14 cellular contexts compared by ENCODE assay signal in genomic region chr2:62785216-62785615, GRCh38.
DNase-seq lines count a peak whose midpoint lies in the region; ATAC-seq and TF ChIP-seq lines count a peak whose summit lies in the region.
"Had no signal": no experiment of that assay in that cellular context is flagged by ENCODE, and none has a peak within 500 bp of the region (broad histone marks: within the 10 kb centered on the region; RNA-seq: fewer than 3 reads in every experiment).

No MANE protein-coding gene starts in this region.

- DNase-seq in GM13977 (ENCODE audit: low spot score) (peak; percentile 12), epithelial cell of prostate (ENCODE audit: low read depth, low spot score) (no peak), mucosa of descending colon (no peak), nucleus accumbens (lab: John Stamatoyannopoulos, UW) (no peak), colonic mucosa (no peak)
- DNase-seq: activated naive CD4-positive, alpha-beta T cell treated with anti-CD3 and anti-CD28 coated beads, Interleukin-2, amount 10 ng/mL, durations not matched to agents 7 days and 5 days; cerebellar nuclear complex; GDM1; NCI-H446 treated with DMSO at 0.1 percent for 48 hours had no signal

- H3K4me1 ChIP-seq in mucosa of descending colon (ENCODE audit: low read depth) (peaks cover under 1% of the 10 kb centered on the region), colonic mucosa (no peaks in the 10 kb centered on the region)

- intact Hi-C loops in mucosa of descending colon (cut with DNase I, micrococcal nuclease): no loop called here
- intact Hi-C loops in colonic mucosa (cut with DNase I): loop anchor here (5.0 to 10.0 kb wide), 2 partner anchors 637 to 700 kb away; no protein-coding TSS in a partner anchor

- H3K9ac ChIP-seq in colonic mucosa (ENCODE audit: low read depth in 2 of 2, low read length in 2 of 2): no peak overlapping the region
- H3K9ac ChIP-seq: BLaER1 treated with 17β-estradiol and CSF1 and Interleukin-3, amounts not matched to agents 10 nM and 100 nM had no signal

- H3K27ac ChIP-seq in epithelial cell of prostate: peak overlapping the region; percentile 78
- no peak overlapping the region for H3K27ac ChIP-seq in colonic mucosa
- H3K27ac ChIP-seq: BLaER1 treated with 17β-estradiol and CSF1 and Interleukin-3, amounts not matched to agents 10 nM and 100 nM; esophagus muscularis mucosa had no signal

- no peaks in the 10 kb centered on the region for H3K27me3 ChIP-seq in colonic mucosa
- H3K27me3 ChIP-seq: BLaER1 treated with 17β-estradiol and CSF1 and Interleukin-3, amounts not matched to agents 10 nM and 100 nM; esophagus muscularis mucosa had no signal

- H3K4me3 ChIP-seq in mucosa of descending colon (no peak overlapping the region), colonic mucosa (no peak overlapping the region)
- H3K4me3 ChIP-seq: BLaER1 treated with 17β-estradiol and CSF1 and Interleukin-3, amounts not matched to agents 10 nM and 100 nM; esophagus muscularis mucosa had no signal

- TF ChIP-seq CTCF in GM13977 (IDR thresholded peaks at IDR 0.05; ENCODE audit: extremely low read depth, insufficient read depth, missing control alignments) (no peak), mucosa of descending colon (IDR thresholded peaks at IDR 0.05) (no peak), colonic mucosa (IDR thresholded peaks at IDR 0.05) (no peak)

- H3K9me3 ChIP-seq in mucosa of descending colon (no peaks in the 10 kb centered on the region), colonic mucosa (no peaks in the 10 kb centered on the region)
- H3K9me3 ChIP-seq: esophagus muscularis mucosa had no signal

- in situ Hi-C loops in GM13977 (cut with MboI; ENCODE audit: low pct_unique_long_range_greater_than_20kb, low sequenced_read_pairs, unreplicated experiment): loop anchor here (25.0 kb wide), 1 partner anchor 402 kb away; no protein-coding TSS in a partner anchor

- no peaks in the 10 kb centered on the region for H3K36me3 ChIP-seq in mucosa of descending colon (ENCODE audit: low read depth)
- no peaks in the 10 kb centered on the region for H3K36me3 ChIP-seq in colonic mucosa
- H3K36me3 ChIP-seq: esophagus muscularis mucosa had no signal

- ATAC-seq in GM21390 (IDR thresholded peaks at IDR 0.05; ENCODE audit: unreplicated experiment): peak; percentile 56
- peak; percentile 91 for ATAC-seq in HG03280 (IDR thresholded peaks at IDR 0.05; ENCODE audit: unreplicated experiment)
- no peak for ATAC-seq in mucosa of descending colon
- ATAC-seq in HG03196 (IDR thresholded peaks at IDR 0.05; ENCODE audit: unreplicated experiment): no peak

Comparison
In these comparisons a context has a peak if more than half of its experiments do, and no peak if none do; other contexts are left out.
1. ATAC-seq: peak in GM21390 (single experiment) and HG03280 (single experiment); none in mucosa of descending colon (single experiment) and HG03196 (single experiment).